8 cellular contexts compared by ENCODE assay signal in the genomic region with DNA sequence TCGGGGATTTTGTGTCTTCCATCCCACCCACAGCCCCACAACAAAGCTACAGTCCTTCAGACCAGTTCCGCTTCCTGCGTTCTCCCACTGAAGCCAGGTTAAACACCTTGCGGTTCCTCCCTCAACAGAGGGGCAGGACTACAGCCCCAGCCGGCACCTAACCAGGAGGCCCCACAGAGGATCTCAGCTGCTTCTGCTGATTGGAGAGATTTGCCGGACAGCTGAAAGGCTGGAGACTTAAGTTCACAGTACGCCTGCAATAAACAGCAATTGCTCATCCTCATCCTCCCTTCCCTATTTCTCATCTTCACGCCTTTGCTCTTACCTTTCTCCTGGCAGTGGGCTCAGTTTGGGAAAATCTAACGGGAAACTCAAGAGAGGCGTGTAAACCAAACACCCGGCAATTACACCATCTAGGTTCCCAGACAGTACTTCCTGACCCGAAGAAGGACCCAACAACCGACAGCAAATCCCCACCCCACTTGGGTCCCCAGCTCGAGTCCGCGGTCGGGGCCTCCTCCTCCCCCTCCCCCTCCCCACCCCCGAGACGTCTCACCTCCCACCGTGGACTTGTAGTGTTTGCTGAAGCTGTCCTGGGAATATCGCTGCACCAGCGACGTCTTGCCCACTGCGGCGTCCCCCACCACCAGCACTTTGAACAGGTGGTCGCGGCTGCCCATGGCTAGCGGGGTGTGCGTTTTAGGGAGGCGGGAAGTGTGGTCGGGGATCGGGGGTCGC. TPM values are rescaled to one million over a fixed set of nuclear protein-coding genes. Genes with fewer than 3 reads are reported as not detected.
DNase-seq lines count a peak whose midpoint lies in the region; ATAC-seq and TF ChIP-seq lines count a peak whose summit lies in the region.

No MANE protein-coding gene starts in this region.

- no peak for TF ChIP-seq POLR2A in gastrocnemius medialis (IDR thresholded peaks at IDR 0.05)

- no peaks in the 10 kb centered on the region for H3K4me1 ChIP-seq in A673 (ENCODE audit: insufficient read depth, low read length, poor library complexity, severe bottlenecking)
- peaks cover 8% of the 10 kb centered on the region for H3K4me1 ChIP-seq in PC-9 (replicated peaks; ENCODE audit: insufficient read depth)
- no peaks in the 10 kb centered on the region for H3K4me1 ChIP-seq in hepatocyte (ENCODE audit: insufficient read depth)
- H3K4me1 ChIP-seq in gastrocnemius medialis: peaks cover 3 to 9% of the 10 kb centered on the region in 2 donors

- peak; percentile 9 for ATAC-seq in GM19351 (IDR thresholded peaks at IDR 0.05; ENCODE audit: unreplicated experiment)
- peak; percentile 14 to 18 for ATAC-seq in gastrocnemius medialis
- no peak for ATAC-seq in GM21737 (IDR thresholded peaks at IDR 0.05; ENCODE audit: unreplicated experiment)

- H3K9me3 ChIP-seq in A673 (ENCODE audit: low read depth, low read length, poor library complexity, severe bottlenecking) (no peaks in the 10 kb centered on the region), PC-9 (ENCODE audit: insufficient read depth, low read depth) (no peaks in the 10 kb centered on the region), hepatocyte (ENCODE audit: low read depth) (no peaks in the 10 kb centered on the region), gastrocnemius medialis (no peaks in the 10 kb centered on the region)

- TF ChIP-seq CTCF in A673 (conservative IDR thresholded peaks at IDR 0.05; ENCODE audit: low read depth, low read length): no peak
- no peak for TF ChIP-seq CTCF in PC-9 (conservative IDR thresholded peaks at IDR 0.05)
- no peak for TF ChIP-seq CTCF in hepatocyte (IDR thresholded peaks at IDR 0.05; ENCODE audit: poor library complexity)
- no peak for TF ChIP-seq CTCF in gastrocnemius medialis (IDR thresholded peaks at IDR 0.05 in 4 of 5, conservative IDR thresholded peaks at IDR 0.05 in 1 of 5)

- H3K36me3 ChIP-seq in A673 (ENCODE audit: insufficient read depth, low read length, poor library complexity, severe bottlenecking): no peaks in the 10 kb centered on the region
- H3K36me3 ChIP-seq in PC-9 (ENCODE audit: low read depth): no peaks in the 10 kb centered on the region
- no peaks in the 10 kb centered on the region for H3K36me3 ChIP-seq in hepatocyte (replicated peaks; ENCODE audit: insufficient read depth, low read depth)
- H3K36me3 ChIP-seq in gastrocnemius medialis: peaks cover 0 to 16% of the 10 kb centered on the region in 2 donors

- H3K4me3 ChIP-seq in A673 (ENCODE audit: low read depth, low read length, poor library complexity, severe bottlenecking) (peak overlapping the region; percentile 74), PC-9 (peak overlapping the region; percentile 86), hepatocyte (peak overlapping the region; percentile 72), gastrocnemius medialis (peak overlapping the region; percentile 81 to 90 (median 85))

- H3K9me2 ChIP-seq in PC-9 (ENCODE audit: insufficient read depth) (no peaks in the 10 kb centered on the region), hepatocyte (replicated peaks; ENCODE audit: insufficient read depth) (no peaks in the 10 kb centered on the region)

- intact Hi-C loops in A673 (cut with micrococcal nuclease; ENCODE audit: unreplicated experiment) (no loop called here), PC-9 (cut with micrococcal nuclease; ENCODE audit: unreplicated experiment) (loop anchor here (2.0 kb wide), 1 partner anchor 24 kb away; a partner anchor contains a TSS), gastrocnemius medialis (cut with DNase I; ENCODE audit: low total_unique reads) (no loop called here)

- peaks cover 3% of the 10 kb centered on the region for H3K27me3 ChIP-seq in A673 (replicated peaks; ENCODE audit: insufficient read depth, low read depth, low read length, poor library complexity)
- no peaks in the 10 kb centered on the region for H3K27me3 ChIP-seq in PC-9 (ENCODE audit: insufficient read depth, low read depth)
- H3K27me3 ChIP-seq in hepatocyte: no peaks in the 10 kb centered on the region
- no peaks in the 10 kb centered on the region for H3K27me3 ChIP-seq in gastrocnemius medialis

- H4K20me1 ChIP-seq in PC-9 (ENCODE audit: insufficient read depth): no peaks in the 10 kb centered on the region
- no peaks in the 10 kb centered on the region for H4K20me1 ChIP-seq in hepatocyte (ENCODE audit: insufficient read depth, poor library complexity, severe bottlenecking)

- POLR2A ChIA-PET in A673 (lab: Charles Lee; ENCODE audit: low non-redundant PET): interaction anchor here (0.7 kb wide), 1 partner anchor 1339 kb away, joined by 19 read pairs; no protein-coding TSS in a partner anchor
- POLR2A ChIA-PET in PC-9 (lab: Charles Lee; ENCODE audit: unreplicated experiment): interaction anchor here (0.5 to 0.6 kb wide), 2 partner anchors 12 to 34 kb away, joined by 3 to 4 read pairs; no protein-coding TSS in a partner anchor

- H3K27ac ChIP-seq in A673 (ENCODE audit: low read depth, low read length, poor library complexity, severe bottlenecking) (no peak overlapping the region), PC-9 (no peak overlapping the region), hepatocyte (peak overlapping the region; percentile 44), gastrocnemius medialis (peak overlapping the region; percentile 65 to 77 (median 73))

- H3K79me2 ChIP-seq in PC-9 (ENCODE audit: low read depth) (no peaks in the 10 kb centered on the region), hepatocyte (peaks cover 9% of the 10 kb centered on the region)

- no peak for DNase-seq in A673 (ENCODE audit: low spot score)
- DNase-seq in PC-9: no peak
- peak; percentile 15 for DNase-seq in activated naive CD4-positive, alpha-beta T cell treated with anti-CD3 and anti-CD28 coated beads, Interleukin-2, amount 50 U/mL, for 16 hours
- DNase-seq in hepatocyte (ENCODE audit: low spot score): peak; percentile 63
- no peak for DNase-seq in gastrocnemius medialis
- no peak for DNase-seq in NCI-H774 (lab: John Stamatoyannopoulos, UW)

- peak overlapping the region; percentile 93 for H2AFZ ChIP-seq in PC-9
- H2AFZ ChIP-seq in hepatocyte: peak overlapping the region; percentile 67

- no peaks in the 10 kb centered on the region for H3F3A ChIP-seq in PC-9 (ENCODE audit: insufficient read depth, low read depth)

- H3K4me2 ChIP-seq in PC-9 (peak overlapping the region; percentile 67), hepatocyte (peak overlapping the region; percentile 93)

- 5% methylated on average over 26 of the region's 33 CpGs for WGBS in hepatocyte (ENCODE audit: low lambda C conversion rate, missing lambda C conversion rate)

- BruUV-seq in A673 (replicated peaks; lab: Mats Ljungman, UMichigan) (no TSS peak), PC-9 (replicated peaks; lab: Mats Ljungman, UMichigan) (no TSS peak)

- in situ Hi-C loops in gastrocnemius medialis (cut with MboI; ENCODE audit: low sequenced_read_pairs in 4 of 4): loop anchor here in 2 of 4 donors (25.0 kb wide), 2 partner anchors 138 to 338 kb away; a partner anchor contains a TSS

- CTCF ChIA-PET in A673 (lab: Charles Lee): no interaction called here
- CTCF ChIA-PET in PC-9 (lab: Charles Lee): interaction anchor here (0.6 kb wide), 2 partner anchors 144 to 519 kb away, joined by 4 to 7 read pairs; no protein-coding TSS in a partner anchor

RNA-seq across cellular contexts. Expression of a gene that starts 0.8 kb away (rescaled TPM):
- 7.9 and 9.5 TPM in 2 replicates for total RNA-seq in A673 (2021)
- total RNA-seq in PC-9 (2021): 10.4 and 11.1 TPM in 2 replicates
- 45.4 and 47.5 TPM in 2 replicates for total RNA-seq in hepatocyte
- polyA plus RNA-seq in hepatocyte: 33.3 and 33.8 TPM in 2 replicates
- 10 to 100 TPM in 3 of 4 donors, 1 to 10 TPM in 1; 8.4 to 13.8 (median 10.7) TPM for total RNA-seq in gastrocnemius medialis

RNA-seq across cellular contexts. Expression of a gene that starts 24.5 kb away (rescaled TPM):
- 437 and 468 TPM in 2 replicates for total RNA-seq in A673 (2021)
- 273 and 319 TPM in 2 replicates for total RNA-seq in PC-9 (2021)
- 135 and 143 TPM in 2 replicates for total RNA-seq in hepatocyte
- 24.7 and 28.4 TPM in 2 replicates for polyA plus RNA-seq in hepatocyte
- 10 to 100 TPM; 45.5 to 69.7 (median 62.6) TPM for total RNA-seq in gastrocnemius medialis

RNA-seq across cellular contexts. Expression of a gene that starts 38.6 kb away (rescaled TPM):
- total RNA-seq in A673 (2021): 16.1 and 19.5 TPM in 2 replicates
- total RNA-seq in PC-9 (2021): 26.5 and 34.5 TPM in 2 replicates
- total RNA-seq in hepatocyte: 10.4 and 16.8 TPM in 2 replicates
- 13.8 and 15.3 TPM in 2 replicates for polyA plus RNA-seq in hepatocyte
- 10 to 100 TPM; 21.5 to 39.8 (median 36.8) TPM for total RNA-seq in gastrocnemius medialis

Comparison
In these comparisons a context has a peak if more than half of its experiments do, and no peak if none do; other contexts are left out.
1. DNase-seq: peak in activated naive CD4-positive, alpha-beta T cell treated with anti-CD3 and anti-CD28 coated beads, Interleukin-2, amount 50 U/mL, for 16 hours (single experiment) and hepatocyte (single experiment); none in A673 (single experiment), PC-9 (0 of 2), gastrocnemius medialis (0 of 2) and NCI-H774 (single experiment).
2. H3K27ac ChIP-seq: peak in hepatocyte (single experiment) and gastrocnemius medialis (4 of 4); none in A673 (single experiment) and PC-9 (single experiment).
3. Peak in every context shown above with its lines, with median percentiles within 50 percentile points of each other: H3K4me3 ChIP-seq.